ENCODE assay signal across 27 cellular contexts in genomic region chr21:25359724-25360123, GRCh38.
"Had no signal": no experiment of that assay in that cellular context is flagged by ENCODE, and none has a peak within 500 bp of the region (broad histone marks: within the 10 kb centered on the region; RNA-seq: fewer than 3 reads in every experiment).

No MANE protein-coding gene starts in this region.

- H3K27me3 ChIP-seq: esophagus squamous epithelium had no signal

- DNase-seq: activated B cell treated with CpG ODN at 0.5 μM for 24 hours; activated CD4-positive, alpha-beta memory T cell treated with anti-CD3 and anti-CD28 coated beads for 36 hours; activated CD4-positive, alpha-beta T cell treated with anti-CD3 and anti-CD28 coated beads for 36 hours; activated CD4-positive, alpha-beta T cell treated with anti-CD3 and anti-CD28 coated beads, Interleukin-2, amount 10 ng/mL, durations not matched to agents 24 days and 14 days; activated CD8-positive, alpha-beta memory T cell treated with anti-CD3 and anti-CD28 coated beads, Interleukin-2, amount 10 ng/mL, durations not matched to agents 7 days and 5 days; activated CD8-positive, alpha-beta memory T cell treated with anti-CD3 and anti-CD28 coated beads, Interleukin-2, amount 50 U/mL, for 4 hours; activated CD8-positive, alpha-beta T cell treated with anti-CD3 and anti-CD28 coated beads, Interleukin-2, amount 10 ng/mL, durations not matched to agents 7 days and 5 days; activated gamma-delta T cell; activated naive CD4-positive, alpha-beta T cell; activated naive CD4-positive, alpha-beta T cell treated with anti-CD3 and anti-CD28 coated beads, Interleukin-2, amount 10 ng/mL, durations not matched to agents 7 days and 5 days; activated naive CD8-positive, alpha-beta T cell treated with anti-CD3 and anti-CD28 coated beads, Interleukin-2, amount 10 ng/mL, durations not matched to agents 7 days and 5 days; activated T-cell treated with anti-CD3 and anti-CD28 coated beads, Interleukin-2, amount 50 U/mL, for 1 hour; activated T-cell treated with anti-CD3 and anti-CD28 coated beads, Interleukin-2, amount 50 U/mL, for 48 hours; amniotic stem cell; anterior cingulate cortex; caudate nucleus; cortex of kidney; dermis blood vessel endothelial cell; effector CD4-positive, alpha-beta T cell; effector memory CD8-positive, alpha-beta T cell; esophagus squamous epithelium; head of caudate nucleus; T-helper 1 cell; T-helper 17 cell; T1000; WERI-Rb-1 had no signal

- H3K9me3 ChIP-seq: esophagus squamous epithelium had no signal

- ATAC-seq: activated CD8-positive, alpha-beta memory T cell treated with anti-CD3 and anti-CD28 coated beads, Interleukin-2, amount 10 ng/mL, durations not matched to agents 7 days and 5 days; activated CD8-positive, alpha-beta T cell treated with anti-CD3 and anti-CD28 coated beads, Interleukin-2, amount 10 ng/mL, durations not matched to agents 7 days and 5 days; effector memory CD8-positive, alpha-beta T cell; T-helper 17 cell had no signal

- H3K4me1 ChIP-seq: esophagus squamous epithelium had no signal

- H3K27ac ChIP-seq: epithelial cell of prostate, esophagus squamous epithelium, WERI-Rb-1 had no signal

- H3K4me3 ChIP-seq: esophagus squamous epithelium had no signal

- H3K36me3 ChIP-seq: esophagus squamous epithelium, WERI-Rb-1 had no signal
